In the genomic region with DNA sequence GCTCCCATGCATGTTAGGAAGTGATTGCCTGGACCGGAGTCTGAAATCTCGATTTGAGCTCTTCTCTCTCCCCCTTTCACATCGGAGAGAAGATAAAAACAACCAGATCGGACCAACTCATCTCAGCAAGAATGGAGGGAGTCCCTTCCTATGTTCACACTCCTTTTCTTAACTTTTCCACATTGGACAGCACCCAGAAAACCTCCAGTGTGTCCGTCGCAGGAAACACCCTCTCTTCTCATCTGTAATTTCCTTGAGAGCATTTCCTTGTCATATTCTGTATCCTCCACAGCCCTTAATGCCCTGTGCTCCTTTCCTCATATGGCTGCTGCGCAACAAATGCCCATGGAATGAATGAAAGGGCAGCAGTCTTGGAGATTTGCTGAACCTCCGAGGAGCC, we compare ENCODE assay signal across 1 cellular context.
TF ChIP-seq lines count a peak whose summit lies in the region.

No MANE protein-coding gene starts in this region.

TF ChIP-seq in HepG2, 621 proteins besides CTCF, POLR2A, EP300 and RAD21:
- TF ChIP-seq, protein P1, sequence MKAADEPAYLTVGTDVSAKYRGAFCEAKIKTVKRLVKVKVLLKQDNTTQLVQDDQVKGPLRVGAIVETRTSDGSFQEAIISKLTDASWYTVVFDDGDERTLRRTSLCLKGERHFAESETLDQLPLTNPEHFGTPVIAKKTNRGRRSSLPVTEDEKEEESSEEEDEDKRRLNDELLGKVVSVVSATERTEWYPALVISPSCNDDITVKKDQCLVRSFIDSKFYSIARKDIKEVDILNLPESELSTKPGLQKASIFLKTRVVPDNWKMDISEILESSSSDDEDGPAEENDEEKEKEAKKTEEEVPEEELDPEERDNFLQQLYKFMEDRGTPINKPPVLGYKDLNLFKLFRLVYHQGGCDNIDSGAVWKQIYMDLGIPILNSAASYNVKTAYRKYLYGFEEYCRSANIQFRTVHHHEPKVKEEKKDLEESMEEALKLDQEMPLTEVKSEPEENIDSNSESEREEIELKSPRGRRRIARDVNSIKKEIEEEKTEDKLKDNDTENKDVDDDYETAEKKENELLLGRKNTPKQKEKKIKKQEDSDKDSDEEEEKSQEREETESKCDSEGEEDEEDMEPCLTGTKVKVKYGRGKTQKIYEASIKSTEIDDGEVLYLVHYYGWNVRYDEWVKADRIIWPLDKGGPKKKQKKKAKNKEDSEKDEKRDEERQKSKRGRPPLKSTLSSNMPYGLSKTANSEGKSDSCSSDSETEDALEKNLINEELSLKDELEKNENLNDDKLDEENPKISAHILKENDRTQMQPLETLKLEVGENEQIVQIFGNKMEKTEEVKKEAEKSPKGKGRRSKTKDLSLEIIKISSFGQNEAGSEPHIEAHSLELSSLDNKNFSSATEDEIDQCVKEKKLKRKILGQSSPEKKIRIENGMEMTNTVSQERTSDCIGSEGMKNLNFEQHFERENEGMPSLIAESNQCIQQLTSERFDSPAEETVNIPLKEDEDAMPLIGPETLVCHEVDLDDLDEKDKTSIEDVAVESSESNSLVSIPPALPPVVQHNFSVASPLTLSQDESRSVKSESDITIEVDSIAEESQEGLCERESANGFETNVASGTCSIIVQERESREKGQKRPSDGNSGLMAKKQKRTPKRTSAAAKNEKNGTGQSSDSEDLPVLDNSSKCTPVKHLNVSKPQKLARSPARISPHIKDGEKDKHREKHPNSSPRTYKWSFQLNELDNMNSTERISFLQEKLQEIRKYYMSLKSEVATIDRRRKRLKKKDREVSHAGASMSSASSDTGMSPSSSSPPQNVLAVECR (CRISPR knock-in tag; IDR thresholded peaks at IDR 0.05; ENCODE audit: borderline replicate concordance): no peak
- TF ChIP-seq HES4 (CRISPR knock-in tag; IDR thresholded peaks at IDR 0.05; ENCODE audit: borderline replicate concordance) (no peak), ZNF816 (CRISPR knock-in tag; IDR thresholded peaks at IDR 0.05; ENCODE audit: borderline replicate concordance) (no peak), TAF15 (IDR thresholded peaks at IDR 0.05; ENCODE audit: low read depth, low read length, poor library complexity, severe bottlenecking) (no peak), AHR (CRISPR knock-in tag; IDR thresholded peaks at IDR 0.05) (no peak), SUZ12 (IDR thresholded peaks at IDR 0.05; ENCODE audit: low read depth, low read length) (no peak), ZSCAN31 (CRISPR knock-in tag; IDR thresholded peaks at IDR 0.05; ENCODE audit: low read depth) (no peak), NCOA5 (CRISPR knock-in tag; IDR thresholded peaks at IDR 0.05) (no peak), SMYD3 (CRISPR knock-in tag; IDR thresholded peaks at IDR 0.05) (no peak), ZNF564 (CRISPR knock-in tag; IDR thresholded peaks at IDR 0.05) (no peak), SIN3B (IDR thresholded peaks at IDR 0.05; ENCODE audit: low read length) (no peak)
- TF ChIP-seq, protein P2, sequence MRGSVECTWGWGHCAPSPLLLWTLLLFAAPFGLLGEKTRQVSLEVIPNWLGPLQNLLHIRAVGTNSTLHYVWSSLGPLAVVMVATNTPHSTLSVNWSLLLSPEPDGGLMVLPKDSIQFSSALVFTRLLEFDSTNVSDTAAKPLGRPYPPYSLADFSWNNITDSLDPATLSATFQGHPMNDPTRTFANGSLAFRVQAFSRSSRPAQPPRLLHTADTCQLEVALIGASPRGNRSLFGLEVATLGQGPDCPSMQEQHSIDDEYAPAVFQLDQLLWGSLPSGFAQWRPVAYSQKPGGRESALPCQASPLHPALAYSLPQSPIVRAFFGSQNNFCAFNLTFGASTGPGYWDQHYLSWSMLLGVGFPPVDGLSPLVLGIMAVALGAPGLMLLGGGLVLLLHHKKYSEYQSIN (CRISPR knock-in tag; IDR thresholded peaks at IDR 0.05; ENCODE audit: borderline replicate concordance): no peak
- TF ChIP-seq, protein P3, sequence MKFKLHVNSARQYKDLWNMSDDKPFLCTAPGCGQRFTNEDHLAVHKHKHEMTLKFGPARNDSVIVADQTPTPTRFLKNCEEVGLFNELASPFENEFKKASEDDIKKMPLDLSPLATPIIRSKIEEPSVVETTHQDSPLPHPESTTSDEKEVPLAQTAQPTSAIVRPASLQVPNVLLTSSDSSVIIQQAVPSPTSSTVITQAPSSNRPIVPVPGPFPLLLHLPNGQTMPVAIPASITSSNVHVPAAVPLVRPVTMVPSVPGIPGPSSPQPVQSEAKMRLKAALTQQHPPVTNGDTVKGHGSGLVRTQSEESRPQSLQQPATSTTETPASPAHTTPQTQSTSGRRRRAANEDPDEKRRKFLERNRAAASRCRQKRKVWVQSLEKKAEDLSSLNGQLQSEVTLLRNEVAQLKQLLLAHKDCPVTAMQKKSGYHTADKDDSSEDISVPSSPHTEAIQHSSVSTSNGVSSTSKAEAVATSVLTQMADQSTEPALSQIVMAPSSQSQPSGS (CRISPR knock-in tag; IDR thresholded peaks at IDR 0.05): no peak
- TF ChIP-seq, protein P4, sequence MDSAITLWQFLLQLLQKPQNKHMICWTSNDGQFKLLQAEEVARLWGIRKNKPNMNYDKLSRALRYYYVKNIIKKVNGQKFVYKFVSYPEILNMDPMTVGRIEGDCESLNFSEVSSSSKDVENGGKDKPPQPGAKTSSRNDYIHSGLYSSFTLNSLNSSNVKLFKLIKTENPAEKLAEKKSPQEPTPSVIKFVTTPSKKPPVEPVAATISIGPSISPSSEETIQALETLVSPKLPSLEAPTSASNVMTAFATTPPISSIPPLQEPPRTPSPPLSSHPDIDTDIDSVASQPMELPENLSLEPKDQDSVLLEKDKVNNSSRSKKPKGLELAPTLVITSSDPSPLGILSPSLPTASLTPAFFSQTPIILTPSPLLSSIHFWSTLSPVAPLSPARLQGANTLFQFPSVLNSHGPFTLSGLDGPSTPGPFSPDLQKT (CRISPR knock-in tag; IDR thresholded peaks at IDR 0.05; ENCODE audit: borderline replicate concordance): no peak
